Comparison of ENCODE assay signal across 21 cellular contexts in the genomic region with DNA sequence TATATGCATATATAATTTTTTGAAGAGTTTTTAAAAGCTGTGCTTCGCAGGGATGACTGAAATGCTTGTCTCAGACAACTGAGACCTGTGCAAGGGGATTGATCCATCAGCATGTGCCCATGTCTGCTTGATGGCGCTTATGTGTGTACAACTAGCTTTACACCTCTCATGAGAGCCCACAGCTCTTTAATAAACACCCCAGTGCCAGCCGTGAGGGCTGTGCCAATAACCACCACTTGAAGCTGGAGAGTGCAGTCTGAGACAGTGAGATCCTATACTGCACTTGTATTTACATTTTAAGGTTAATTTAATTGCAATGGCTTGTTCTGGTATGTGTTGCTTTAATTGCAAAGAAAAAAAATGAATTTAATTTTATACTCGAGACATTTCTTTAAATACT.
A peak's percentile ranks its signal among the peaks of the same experiment; 100 is the strongest.
DNase-seq lines count a peak whose midpoint lies in the region; ATAC-seq lines count a peak whose summit lies in the region.
"Had no signal": no experiment of that assay in that cellular context is flagged by ENCODE, and none has a peak within 500 bp of the region (broad histone marks: within the 10 kb centered on the region; RNA-seq: fewer than 3 reads in every experiment).

No MANE protein-coding gene starts in this region.

- H3K27me3 ChIP-seq in iPS-20b (ENCODE audit: insufficient read depth, low read length): no peaks in the 10 kb centered on the region
- H3K27me3 ChIP-seq: breast epithelium, dorsolateral prefrontal cortex had no signal

- intact Hi-C loops in left colon (cut with DNase I, micrococcal nuclease): no loop called here

- H3K36me3 ChIP-seq in iPS-20b (ENCODE audit: insufficient read depth, low read depth, low read length): no peaks in the 10 kb centered on the region
- H3K36me3 ChIP-seq: breast epithelium, lower lobe of right lung had no signal

- peak overlapping the region; percentile 61; the same call in 1 of the 2 replicates for H3K4me3 ChIP-seq in iPS-20b (ENCODE audit: low read length)
- H3K4me3 ChIP-seq: breast epithelium, dorsolateral prefrontal cortex, lower lobe of right lung had no signal

- H3K9ac ChIP-seq in iPS-20b (ENCODE audit: low read depth, low read length): peak overlapping the region; percentile 49; the same call in 1 of the 2 replicates
- H3K9ac ChIP-seq: parathyroid adenoma had no signal

- DNase-seq in NCI-H1694 treated with DMSO at 0.1 percent for 48 hours (lab: John Stamatoyannopoulos, UW) (peak; percentile 13), NCI-H1694 (lab: John Stamatoyannopoulos, UW) (no peak), NCI-H128 (lab: John Stamatoyannopoulos, UW; ENCODE audit: unreplicated experiment) (peak; percentile 61), NCI-H524 treated with DMSO at 0.1 percent for 48 hours (lab: John Stamatoyannopoulos, UW) (peak; percentile 27), left colon (no peak)
- DNase-seq: activated CD4-positive, alpha-beta memory T cell treated with anti-CD3 and anti-CD28 coated beads, Interleukin-2, amount 10 ng/mL, durations not matched to agents 7 days and 5 days; activated naive CD8-positive, alpha-beta T cell treated with anti-CD3 and anti-CD28 coated beads, Interleukin-2, amount 10 ng/mL, durations not matched to agents 7 days and 5 days; activated T-cell treated with anti-CD3 and anti-CD28 coated beads, Interleukin-2, amount 50 U/mL, for 72 hours; CD4-positive, CD25-positive, alpha-beta regulatory T cell; dorsolateral prefrontal cortex; erythroblast; IMR-90; lower lobe of right lung; NK-92 treated with Interleukin-12 subunit alpha and Interleukin-12 subunit beta, amount 100 ng/mL, for 24 hours; T-helper 1 cell had no signal

- H3K4me1 ChIP-seq in iPS-20b (ENCODE audit: insufficient read depth, low read length): peaks cover 82% of the 10 kb centered on the region
- H3K4me1 ChIP-seq: breast epithelium, lower lobe of right lung had no signal

- H3K9me3 ChIP-seq in iPS-20b (ENCODE audit: insufficient read depth, low read depth, low read length): no peaks in the 10 kb centered on the region
- H3K9me3 ChIP-seq: breast epithelium, lower lobe of right lung had no signal

- no peak for ATAC-seq in left colon
- no peak for ATAC-seq in GM21515 (IDR thresholded peaks at IDR 0.05; ENCODE audit: unreplicated experiment)
- ATAC-seq in HG03378 (IDR thresholded peaks at IDR 0.05; ENCODE audit: unreplicated experiment): no peak
- ATAC-seq: activated T-cell treated with anti-CD3 and anti-CD28 coated beads, Interleukin-2, amount 50 U/mL, for 72 hours had no signal

- peak overlapping the region; percentile 52 for H3K27ac ChIP-seq in iPS-20b (ENCODE audit: low read length)
- H3K27ac ChIP-seq: breast epithelium, dorsolateral prefrontal cortex, lower lobe of right lung, parathyroid adenoma, VCaP had no signal

Comparison
In these comparisons a context has a peak if more than half of its experiments do, and no peak if none do; other contexts are left out.
1. DNase-seq: peak in NCI-H1694 treated with DMSO at 0.1 percent for 48 hours (single experiment), NCI-H128 (single experiment) and NCI-H524 treated with DMSO at 0.1 percent for 48 hours (single experiment); none in NCI-H1694 (single experiment) and left colon (0 of 2).